ENCODE assay signal across 16 cellular contexts in genomic region chr9:115006660-115007059, GRCh38.
DNase-seq lines count a peak whose midpoint lies in the region; ATAC-seq, FAIRE-seq and TF ChIP-seq lines count a peak whose summit lies in the region.
"Had no signal": no experiment of that assay in that cellular context is flagged by ENCODE, and none has a peak within 500 bp of the region (broad histone marks: within the 10 kb centered on the region; RNA-seq: fewer than 3 reads in every experiment).

No MANE protein-coding gene starts in this region.

- CTCF ChIA-PET in GM12878 (lab: Yijun Ruan, JAX), result interaction anchor here (0.6 to 3.4 kb wide), 8 partner anchors 8 to 326 kb away, joined by 3 to 16 read pairs (median 4); partner anchors contain the start of gene TEX48

- TF ChIP-seq POLR2A in GM12878 (IDR thresholded peaks at IDR 0.05; ENCODE audit: low read depth, low read length) (no peak), gastrocnemius medialis (IDR thresholded peaks at IDR 0.05) (no peak)

- in situ Hi-C loops in GM12878 (cut with MboI) (no loop called here), gastrocnemius medialis (cut with MboI; ENCODE audit: low sequenced_read_pairs in 4 of 4) (no loop called here)

- FAIRE-seq in GM12878 (lab: Jason Lieb, UNC), result no peak
- FAIRE-seq: HTR-8/SVneo, small intestine had no signal

- BruUV-seq in GM12878 (replicated peaks; lab: Mats Ljungman, UMichigan), result no TSS peak

- H3K79me2 ChIP-seq in GM12878 (ENCODE audit: control insufficient read depth, insufficient read depth, low read length), result no peaks in the 10 kb centered on the region

- peaks cover 3 to 5% of the 10 kb centered on the region in 2 experiments; a peak in 2 of 4 replicates for H3K27me3 ChIP-seq in GM12878 (replicated peaks in 1 of 2; ENCODE audit: control insufficient read depth in 2 of 2, insufficient read depth in 2 of 2, low read length in 1 of 2)
- no peaks in the 10 kb centered on the region for H3K27me3 ChIP-seq in gastrocnemius medialis

- H3K36me3 ChIP-seq in GM12878 (ENCODE audit: control insufficient read depth in 2 of 2, insufficient read depth in 2 of 2, low read length in 1 of 2) (no peaks in the 10 kb centered on the region), gastrocnemius medialis (no peaks in the 10 kb centered on the region)

- H3K27ac ChIP-seq in GM12878 (ENCODE audit: control insufficient read depth, insufficient read depth), result no peak overlapping the region
- H3K27ac ChIP-seq in gastrocnemius medialis, result no peak overlapping the region
- H3K27ac ChIP-seq: 22Rv1 had no signal

- RAD21 ChIA-PET in GM12878 (lab: Charles Lee; ENCODE audit: unreplicated experiment), result interaction anchor here (1.2 to 1.5 kb wide), 2 partner anchors 17 to 98 kb away, joined by 3 to 5 read pairs; no protein-coding TSS in a partner anchor

- TF ChIP-seq EP300 in GM12878 (IDR thresholded peaks at IDR 0.05; ENCODE audit: borderline replicate concordance in 1 of 2, control insufficient read depth in 1 of 2, low read depth in 2 of 2, low read length in 2 of 2), result no peak

- H2AFZ ChIP-seq in GM12878 (ENCODE audit: control insufficient read depth, low read depth, low read length), result no peak overlapping the region

- H3K4me3 ChIP-seq in GM12878 (no peak overlapping the region), gastrocnemius medialis (no peak overlapping the region)

- H3K9ac ChIP-seq in GM12878 (ENCODE audit: control insufficient read depth, insufficient read depth, low read length), result no peak overlapping the region

- no peaks in the 10 kb centered on the region for H3K9me3 ChIP-seq in GM12878 (replicated peaks; ENCODE audit: control insufficient read depth, insufficient read depth, low read length)
- H3K9me3 ChIP-seq in gastrocnemius medialis, result no peaks in the 10 kb centered on the region

- TF ChIP-seq RAD21 in GM12878 (IDR thresholded peaks at IDR 0.05; ENCODE audit: insufficient read depth, low read depth, low read length), result no peak

- no peak overlapping the region for H3K4me2 ChIP-seq in GM12878 (ENCODE audit: control insufficient read depth, insufficient read depth)

- POLR2A ChIA-PET in GM12878 (lab: Charles Lee), result interaction anchor here (0.7 kb wide), 1 partner anchor 611 kb away, joined by 3 read pairs; no protein-coding TSS in a partner anchor

- no peaks in the 10 kb centered on the region for H4K20me1 ChIP-seq in GM12878 (ENCODE audit: control insufficient read depth, insufficient read depth)

- intact Hi-C loops in GM12878 (cut with micrococcal nuclease; ENCODE audit: unreplicated experiment), result no loop called here
- intact Hi-C loops in gastrocnemius medialis (cut with DNase I; ENCODE audit: low total_unique reads), result no loop called here

- SMC1A ChIA-PET in GM12878 (lab: Charles Lee; ENCODE audit: uncharacterized antibody, unreplicated experiment), result interaction anchor here (1.0 to 3.4 kb wide), 8 partner anchors 9 to 353 kb away, joined by 3 to 25 read pairs (median 6); no protein-coding TSS in a partner anchor

- WGBS in GM12878 (ENCODE audit: insufficient coverage, insufficient replicate concordance, low lambda C conversion rate, missing lambda C conversion rate), result 17% methylated on average over 3 of the region's 3 CpGs

- TF ChIP-seq CTCF in GM12878 (IDR thresholded peaks at IDR 0.05 in 2 of 3, conservative IDR thresholded peaks at IDR 0.05 in 1 of 3; ENCODE audit: control insufficient read depth in 2 of 3, extremely low read depth in 1 of 3, insufficient read depth in 1 of 3, low read depth in 3 of 3, low read length in 3 of 3), result no peak
- TF ChIP-seq CTCF in omental fat pad (IDR thresholded peaks at IDR 0.05), result no peak
- no peak for TF ChIP-seq CTCF in gastrocnemius medialis (IDR thresholded peaks at IDR 0.05 in 4 of 5, conservative IDR thresholded peaks at IDR 0.05 in 1 of 5)

- ATAC-seq in GM12878 (no peak), omental fat pad (ENCODE audit: low FRiP score) (peak; percentile 17), gastrocnemius medialis (no peak)

- DNase-seq in NOMO-1 treated with DMSO at 0.1 percent for 48 hours (lab: John Stamatoyannopoulos, UW; ENCODE audit: unreplicated experiment), result peak; percentile 47
- DNase-seq in NOMO-1 treated with dmso at 0.1 percent for 144 hours (lab: John Stamatoyannopoulos, UW; ENCODE audit: unreplicated experiment), result no peak
- peak; percentile 92 for DNase-seq in MV-4-11 (lab: John Stamatoyannopoulos, UW)
- DNase-seq in GM12878 (ENCODE audit: low read depth, low spot score), result no peak
- DNase-seq in omental fat pad (ENCODE audit: low spot score), result no peak
- no peak for DNase-seq in gastrocnemius medialis
- DNase-seq in NCI-H1436 (lab: John Stamatoyannopoulos, UW), result no peak
- no peak for DNase-seq in NCI-H2029 treated with DMSO at 0.1 percent for 48 hours (lab: John Stamatoyannopoulos, UW)
- DNase-seq: amniotic stem cell, glutamatergic neuron, NCI-H510A, small intestine, substantia nigra, T1000 had no signal

- H3K4me1 ChIP-seq in GM12878 (ENCODE audit: control insufficient read depth, insufficient read depth, low read length), result no peaks in the 10 kb centered on the region
- no peaks in the 10 kb centered on the region for H3K4me1 ChIP-seq in gastrocnemius medialis

TF ChIP-seq in GM12878, 131 proteins besides CTCF, POLR2A, EP300 and RAD21:
- peak; percentile 18; the same call in 1 of the 2 replicates for TF ChIP-seq NFIC (IDR thresholded peaks at IDR 0.05; ENCODE audit: low read depth, low read length)
- peak; percentile 81 for TF ChIP-seq RUNX3 (IDR thresholded peaks at IDR 0.05; ENCODE audit: low read length)
- TF ChIP-seq, protein P1, sequence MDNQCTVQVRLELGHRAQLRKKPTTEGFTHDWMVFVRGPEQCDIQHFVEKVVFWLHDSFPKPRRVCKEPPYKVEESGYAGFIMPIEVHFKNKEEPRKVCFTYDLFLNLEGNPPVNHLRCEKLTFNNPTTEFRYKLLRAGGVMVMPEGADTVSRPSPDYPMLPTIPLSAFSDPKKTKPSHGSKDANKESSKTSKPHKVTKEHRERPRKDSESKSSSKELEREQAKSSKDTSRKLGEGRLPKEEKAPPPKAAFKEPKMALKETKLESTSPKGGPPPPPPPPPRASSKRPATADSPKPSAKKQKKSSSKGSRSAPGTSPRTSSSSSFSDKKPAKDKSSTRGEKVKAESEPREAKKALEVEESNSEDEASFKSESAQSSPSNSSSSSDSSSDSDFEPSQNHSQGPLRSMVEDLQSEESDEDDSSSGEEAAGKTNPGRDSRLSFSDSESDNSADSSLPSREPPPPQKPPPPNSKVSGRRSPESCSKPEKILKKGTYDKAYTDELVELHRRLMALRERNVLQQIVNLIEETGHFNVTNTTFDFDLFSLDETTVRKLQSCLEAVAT (IDR thresholded peaks at IDR 0.05), result no peak
- 0 out of 2 replicates have a peak, but pooled peaks have one; percentile 15 for TF ChIP-seq JUNB (IDR thresholded peaks at IDR 0.05)

Comparison
In these comparisons a context has a peak if more than half of its experiments do, and no peak if none do; other contexts are left out.
1. DNase-seq: peak in NOMO-1 treated with DMSO at 0.1 percent for 48 hours (single experiment) and MV-4-11 (single experiment); none in NOMO-1 treated with dmso at 0.1 percent for 144 hours (single experiment), GM12878 (single experiment), omental fat pad (single experiment), gastrocnemius medialis (0 of 2), NCI-H1436 (single experiment) and NCI-H2029 treated with DMSO at 0.1 percent for 48 hours (single experiment).